Comparison of ENCODE assay signal across 8 cellular contexts in genomic region chr21:39676054-39676771, GRCh38.
DNase-seq lines count a peak whose midpoint lies in the region; ATAC-seq and TF ChIP-seq lines count a peak whose summit lies in the region.

No MANE protein-coding gene starts in this region.

- no peaks in the 10 kb centered on the region for H3K27me3 Mint-ChIP-seq in activated CD4-positive, alpha-beta memory T cell treated with anti-CD3 and anti-CD28 coated beads, Interleukin-2, amount 10 ng/mL, durations not matched to agents 7 days and 5 days

- TF ChIP-seq CTCF in RWPE2 (IDR thresholded peaks at IDR 0.05; ENCODE audit: poor library complexity, severe bottlenecking) (no peak), suprapubic skin (IDR thresholded peaks at IDR 0.05) (no peak), spleen (IDR thresholded peaks at IDR 0.05 in 8 of 11, conservative IDR thresholded peaks at IDR 0.05 in 3 of 11) (no peak)

- 41% methylated on average over 17 of the region's 17 CpGs for WGBS in suprapubic skin
- WGBS in spleen, 5 donors = 37 to 67% (median 59%) methylated on average over 17 of the region's 17 CpGs

- intact Hi-C loops in left ventricle myocardium superior (cut with micrococcal nuclease) (no loop called here), spleen (cut with DNase I; ENCODE audit: low total_unique reads) (no loop called here)

- H3K9me3 ChIP-seq in RWPE2 (ENCODE audit: severe bottlenecking) (no peaks in the 10 kb centered on the region), suprapubic skin (no peaks in the 10 kb centered on the region), spleen (peaks cover 0 to 11% (median 0%) of the 10 kb centered on the region in 8 donors)

- no peak overlapping the region for H3K4me3 Mint-ChIP-seq in activated CD4-positive, alpha-beta memory T cell treated with anti-CD3 and anti-CD28 coated beads, Interleukin-2, amount 10 ng/mL, durations not matched to agents 7 days and 5 days

- TF ChIP-seq POLR2A in suprapubic skin (IDR thresholded peaks at IDR 0.05) (no peak), spleen (IDR thresholded peaks at IDR 0.05) (no peak)

- H3K36me3 Mint-ChIP-seq in activated CD4-positive, alpha-beta memory T cell treated with anti-CD3 and anti-CD28 coated beads, Interleukin-2, amount 10 ng/mL, durations not matched to agents 7 days and 5 days (ENCODE audit: low read depth) = no peaks in the 10 kb centered on the region

- peak; percentile 46 for DNase-seq in Jurkat, Clone E6-1 (ENCODE audit: low read depth, low spot score)
- no peak for DNase-seq in RWPE2 (ENCODE audit: low spot score)
- peak; percentile 59 for DNase-seq in left ventricle myocardium superior
- DNase-seq in suprapubic skin (ENCODE audit: low spot score in 2 of 2) = no peak
- DNase-seq in HUDEP-2 (lab: John Stamatoyannopoulos, UW; ENCODE audit: unreplicated experiment in 76 of 76) = no peak
- no peak for DNase-seq in spleen
- DNase-seq in substantia nigra (lab: John Stamatoyannopoulos, UW) = no peak
- DNase-seq in activated CD4-positive, alpha-beta memory T cell treated with anti-CD3 and anti-CD28 coated beads, Interleukin-2, amount 10 ng/mL, durations not matched to agents 7 days and 5 days = no peak

- no peaks in the 10 kb centered on the region for H3K27me3 ChIP-seq in RWPE2 (ENCODE audit: insufficient read depth, poor library complexity, severe bottlenecking)
- no peaks in the 10 kb centered on the region for H3K27me3 ChIP-seq in suprapubic skin
- H3K27me3 ChIP-seq in spleen (replicated peaks in 1 of 7) = peaks cover 0 to 6% (median 0%) of the 10 kb centered on the region in 7 donors

- peaks cover 3% of the 10 kb centered on the region for H3K9me3 Mint-ChIP-seq in activated CD4-positive, alpha-beta memory T cell treated with anti-CD3 and anti-CD28 coated beads, Interleukin-2, amount 10 ng/mL, durations not matched to agents 7 days and 5 days

- no peak overlapping the region for H3K4me3 ChIP-seq in Jurkat, Clone E6-1 (ENCODE audit: low read length)
- H3K4me3 ChIP-seq in RWPE2 (ENCODE audit: severe bottlenecking) (no peak overlapping the region), suprapubic skin (no peak overlapping the region), spleen (no peak overlapping the region)

- POLR2A ChIA-PET in activated CD4-positive, alpha-beta memory T cell treated with anti-CD3 and anti-CD28 coated beads, Interleukin-2, amount 10 ng/mL, durations not matched to agents 7 days and 5 days (lab: Charles Lee) = no interaction called here

- peak; percentile 90 for ATAC-seq in RWPE2 (ENCODE audit: low read depth)
- peak; percentile 98 for ATAC-seq in left ventricle myocardium superior

- TF ChIP-seq EP300 in suprapubic skin (IDR thresholded peaks at IDR 0.05) = no peak

- CTCF ChIA-PET in activated CD4-positive, alpha-beta memory T cell treated with anti-CD3 and anti-CD28 coated beads, Interleukin-2, amount 10 ng/mL, durations not matched to agents 7 days and 5 days (lab: Charles Lee) = no interaction called here

- H3K27ac ChIP-seq in RWPE2 (ENCODE audit: poor library complexity, severe bottlenecking) (peak overlapping the region; percentile 85), suprapubic skin (peak overlapping the region; percentile 61), spleen (peak overlapping the region in 4 of 8 donors; percentile 22 to 46 (median 30)), substantia nigra (ENCODE audit: low read depth, low read length, poor library complexity, severe bottlenecking) (no peak overlapping the region)

- H3K36me3 ChIP-seq in RWPE2 (ENCODE audit: low read depth) = no peaks in the 10 kb centered on the region
- H3K36me3 ChIP-seq in suprapubic skin = no peaks in the 10 kb centered on the region
- no peaks in the 10 kb centered on the region for H3K36me3 ChIP-seq in spleen

- H3K4me1 Mint-ChIP-seq in activated CD4-positive, alpha-beta memory T cell treated with anti-CD3 and anti-CD28 coated beads, Interleukin-2, amount 10 ng/mL, durations not matched to agents 7 days and 5 days = no peaks in the 10 kb centered on the region

- H3K27ac Mint-ChIP-seq in activated CD4-positive, alpha-beta memory T cell treated with anti-CD3 and anti-CD28 coated beads, Interleukin-2, amount 10 ng/mL, durations not matched to agents 7 days and 5 days = no peak overlapping the region

- peaks cover 18% of the 10 kb centered on the region for H3K4me1 ChIP-seq in RWPE2 (ENCODE audit: insufficient read depth, poor library complexity, severe bottlenecking)
- no peaks in the 10 kb centered on the region for H3K4me1 ChIP-seq in suprapubic skin
- no peaks in the 10 kb centered on the region for H3K4me1 ChIP-seq in spleen

Comparison
In these comparisons a context has a peak if more than half of its experiments do, and no peak if none do; other contexts are left out.
1. DNase-seq: peak in Jurkat, Clone E6-1 (single experiment) and left ventricle myocardium superior (single experiment); none in RWPE2 (single experiment), suprapubic skin (0 of 2), HUDEP-2 (0 of 76), spleen (single experiment), substantia nigra (0 of 49) and activated CD4-positive, alpha-beta memory T cell treated with anti-CD3 and anti-CD28 coated beads, Interleukin-2, amount 10 ng/mL, durations not matched to agents 7 days and 5 days (single experiment).